9 cellular contexts compared by ENCODE assay signal in genomic region chr3:84307339-84307738, GRCh38.
"Had no signal": no experiment of that assay in that cellular context is flagged by ENCODE, and none has a peak within 500 bp of the region (broad histone marks: within the 10 kb centered on the region; RNA-seq: fewer than 3 reads in every experiment).

No MANE protein-coding gene starts in this region.

- H3K36me3 ChIP-seq: HAP-1 had no signal

- H3K9me3 ChIP-seq: HAP-1 had no signal

- H3K4me1 ChIP-seq: HAP-1 had no signal

- ATAC-seq: HCT116 had no signal

- H3K27ac Mint-ChIP-seq: HFFc6 had no signal

- H3K27ac ChIP-seq: GM23248, KMS-11 had no signal

- H3K4me2 ChIP-seq: KMS-11 had no signal

- H3K9ac ChIP-seq: GM23248, KMS-11 had no signal

- H2AFZ ChIP-seq: GM23248 had no signal

- FAIRE-seq: HTR-8/SVneo had no signal

- H3K4me3 ChIP-seq: GM23248, HAP-1 had no signal

- H3K4me3 Mint-ChIP-seq: HFFc6 had no signal

- DNase-seq: GM23248, H7, HFFc6, Karpas-422, KBM-7 had no signal
